14 cellular contexts compared by ENCODE assay signal in genomic region chr14:94598506-94598815, GRCh38. TPM values are rescaled to one million over a fixed set of nuclear protein-coding genes. Genes with fewer than 3 reads are reported as not detected.
DNase-seq lines count a peak whose midpoint lies in the region; ATAC-seq and TF ChIP-seq lines count a peak whose summit lies in the region.
"Had no signal": no experiment of that assay in that cellular context is flagged by ENCODE, and none has a peak within 500 bp of the region (broad histone marks: within the 10 kb centered on the region; RNA-seq: fewer than 3 reads in every experiment).

No MANE protein-coding gene starts in this region.

- H3K4me3 ChIP-seq in Panc1 (ENCODE audit: low read depth in 2 of 2, low read length in 2 of 2) (no peak overlapping the region), dorsolateral prefrontal cortex (no peak overlapping the region), muscle layer of duodenum (ENCODE audit: low read depth in 1 of 2, low read length in 2 of 2) (no peak overlapping the region), testis (no peak overlapping the region)
- H3K4me3 ChIP-seq: left lung had no signal

- POLR2A ChIA-PET in Panc1 (lab: Charles Lee), result no interaction called here

- H3K36me3 ChIP-seq in Panc1 (ENCODE audit: control insufficient read depth, insufficient read depth, low read length), result no peaks in the 10 kb centered on the region
- H3K36me3 ChIP-seq in muscle layer of duodenum (ENCODE audit: control insufficient read depth in 1 of 2, insufficient read depth in 2 of 2, low read length in 2 of 2), result no peaks in the 10 kb centered on the region
- H3K36me3 ChIP-seq in testis (ENCODE audit: low read depth, missing control alignments), result no peaks in the 10 kb centered on the region
- H3K36me3 ChIP-seq: left lung had no signal

- no peak for DNase-seq in Panc1 (ENCODE audit: low read depth, low spot score)
- no peak for DNase-seq in dorsolateral prefrontal cortex
- no peak for DNase-seq in testis
- no peak for DNase-seq in 8988T
- DNase-seq: activated CD4-positive, alpha-beta T cell treated with anti-CD3 and anti-CD28 coated beads, Interleukin-2, amount 50 U/mL, for 1 hour; activated T-cell treated with anti-CD3 and anti-CD28 coated beads, Interleukin-2, amount 50 U/mL, for 48 hours; KG1; left lung; NCI-H187 treated with DMSO at 0.1 percent for 48 hours; NCI-H526 treated with DMSO at 0.1 percent for 48 hours had no signal

- ATAC-seq in Panc1 (no peak), HG02571 (IDR thresholded peaks at IDR 0.05; ENCODE audit: unreplicated experiment) (no peak), HG02610 (IDR thresholded peaks at IDR 0.05; ENCODE audit: unreplicated experiment) (no peak)

- CTCF ChIA-PET in Panc1 (lab: Charles Lee), result interaction anchor here (0.5 kb wide), 1 partner anchor 866 kb away, joined by 14 read pairs; no protein-coding TSS in a partner anchor

- TF ChIP-seq CTCF in Panc1 (IDR thresholded peaks at IDR 0.05), result no peak
- TF ChIP-seq CTCF in dorsolateral prefrontal cortex (IDR thresholded peaks at IDR 0.05 in 54 of 56, conservative IDR thresholded peaks at IDR 0.05 in 2 of 56; ENCODE audit: low read depth in 1 of 56, partially characterized antibody in 56 of 56), result no peak
- no peak for TF ChIP-seq CTCF in testis (IDR thresholded peaks at IDR 0.05)

- H3K27ac ChIP-seq in Panc1 (ENCODE audit: low read length) (peak overlapping the region; percentile 82), dorsolateral prefrontal cortex (peak overlapping the region in 51 of 59 donors; percentile 26 to 91 (median 77)), muscle layer of duodenum (ENCODE audit: low read length) (peak overlapping the region; percentile 53), testis (peak overlapping the region; percentile 78 to 88)

- no peaks in the 10 kb centered on the region for H3K9me3 ChIP-seq in Panc1 (ENCODE audit: control insufficient read depth, insufficient read depth, low read depth, low read length)
- no peaks in the 10 kb centered on the region for H3K9me3 ChIP-seq in muscle layer of duodenum (ENCODE audit: control insufficient read depth in 1 of 2, low read length in 2 of 2)
- H3K9me3 ChIP-seq in testis, result no peaks in the 10 kb centered on the region
- H3K9me3 ChIP-seq: left lung had no signal

- H3K27me3 ChIP-seq in Panc1 (ENCODE audit: control insufficient read depth, insufficient read depth, low read length) (no peaks in the 10 kb centered on the region), dorsolateral prefrontal cortex (no peaks in the 10 kb centered on the region), muscle layer of duodenum (ENCODE audit: low read depth, low read length) (no peaks in the 10 kb centered on the region), testis (no peaks in the 10 kb centered on the region)

- TF ChIP-seq POLR2A in testis (IDR thresholded peaks at IDR 0.05), result no peak

- intact Hi-C loops in Panc1 (cut with micrococcal nuclease; ENCODE audit: unreplicated experiment) (no loop called here), dorsolateral prefrontal cortex (cut with DNase I) (loop anchor here in 1 of 2 donors (5.0 kb wide), 1 partner anchor 89 kb away; no protein-coding TSS in a partner anchor), testis (cut with DNase I; ENCODE audit: low total_unique reads) (no loop called here)

- H3K4me1 ChIP-seq in Panc1 (ENCODE audit: control insufficient read depth, insufficient read depth, low read length) (peaks cover 32% of the 10 kb centered on the region), muscle layer of duodenum (ENCODE audit: control insufficient read depth in 1 of 2, insufficient read depth in 2 of 2, low read length in 2 of 2) (peaks cover 6% of the 10 kb centered on the region in 2 donors), testis (peaks cover 81% of the 10 kb centered on the region)

- BruUV-seq in Panc1 (replicated peaks; lab: Mats Ljungman, UMichigan), result no TSS peak

- 38 to 56% methylated on average over 7 of the region's 7 CpGs for WGBS in testis, 2 donors

- in situ Hi-C loops in Panc1 (cut with HindIII; ENCODE audit: low pct_unique_long_range_greater_than_20kb, low sequenced_read_pairs), result no loop called here

RNA-seq across cellular contexts. Expression of gene SERPINA3, which starts 13.7 kb away (rescaled TPM):
- total RNA-seq in Panc1 (2021; ENCODE audit: unreplicated experiment) (5.7 TPM), dorsolateral prefrontal cortex (1,000 to 10,000 TPM in 1 of 120 experiments, 100 to 1,000 TPM in 41, 10 to 100 TPM in 72, 1 to 10 TPM in 6; 3.1 to 1,061 (median 51.5) TPM), testis (100 to 1,000 TPM in 1 of 2 donors, 10 to 100 TPM in 1; 27.4 to 238 TPM)
- polyA plus RNA-seq in Panc1 (2012; ENCODE audit: insufficient read length), result 9.7 TPM
- 28.2 TPM for polyA plus RNA-seq in testis (ENCODE audit: insufficient read depth, low read depth, low replicate concordance)

RNA-seq across cellular contexts. Expression of gene SERPINA5, which starts 17.2 kb away (rescaled TPM):
- 0.49 TPM for total RNA-seq in Panc1 (2021; ENCODE audit: unreplicated experiment)
- polyA plus RNA-seq in Panc1 (2012; ENCODE audit: insufficient read length), result 0.12 TPM
- total RNA-seq in dorsolateral prefrontal cortex, result 1 to 10 TPM in 66 of 120 experiments, under 1 TPM in 38, not detected in 16; 0.18 to 9.1 (median 1.3) TPM
- 1,000 to 10,000 TPM in 1 of 2 donors, 100 to 1,000 TPM in 1; 940 to 1,154 TPM for total RNA-seq in testis
- 1,170 TPM for polyA plus RNA-seq in testis (ENCODE audit: insufficient read depth, low read depth, low replicate concordance)

RNA-seq across cellular contexts. Expression of gene SERPINA4, which starts 37.2 kb away (rescaled TPM):
- total RNA-seq in Panc1 (2021; ENCODE audit: unreplicated experiment) (0.10 TPM), dorsolateral prefrontal cortex (not detected), testis (under 1 TPM in 1 of 2 donors, not detected in 1; 0.19 TPM)
- polyA plus RNA-seq in Panc1 (2012; ENCODE audit: insufficient read length), result not detected
- polyA plus RNA-seq in testis (ENCODE audit: insufficient read depth, low read depth, low replicate concordance), result 0.25 TPM
- total RNA-seq: left lung, Right ventricle myocardium inferior had no signal

Comparison
In these comparisons a context has a peak if more than half of its experiments do, and no peak if none do; other contexts are left out.
1. RNA of gene SERPINA5, which starts 17.2 kb away (total RNA-seq): 940 to 1,154 TPM in testis; 0.18 to 9.1 TPM in dorsolateral prefrontal cortex and 0.49 TPM in Panc1 (single experiment); every median in the first group is over 10 times any median in the second.
2. Peak in every context shown above with its lines, with median percentiles within 50 percentile points of each other: H3K27ac ChIP-seq.